Comparison of ENCODE assay signal across 1 cellular context in the genomic region with DNA sequence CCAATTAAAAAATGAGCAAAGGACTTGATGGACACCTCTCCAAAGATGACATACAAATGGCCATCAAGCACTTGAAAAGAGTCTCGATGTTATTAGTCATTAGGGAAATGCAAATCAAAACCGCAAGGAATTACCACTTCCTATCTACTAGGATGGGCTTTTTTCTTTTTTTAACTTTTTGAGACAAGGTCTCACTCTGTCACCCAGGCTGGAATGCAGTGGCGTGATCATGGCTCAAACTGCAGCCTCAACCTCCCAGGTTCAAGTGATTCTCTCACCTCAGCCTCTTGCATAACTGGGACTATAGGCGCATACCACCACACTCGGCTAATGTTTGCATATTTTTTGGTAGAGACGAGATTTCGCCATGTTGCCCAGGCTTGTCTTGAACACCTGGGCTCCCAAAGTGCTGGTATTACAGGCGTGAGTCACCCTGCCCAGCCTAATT.
TF ChIP-seq lines count a peak whose summit lies in the region.

No MANE protein-coding gene starts in this region.

TF ChIP-seq in HepG2, 621 proteins besides CTCF, POLR2A, EP300 and RAD21:
- TF ChIP-seq, protein P1, sequence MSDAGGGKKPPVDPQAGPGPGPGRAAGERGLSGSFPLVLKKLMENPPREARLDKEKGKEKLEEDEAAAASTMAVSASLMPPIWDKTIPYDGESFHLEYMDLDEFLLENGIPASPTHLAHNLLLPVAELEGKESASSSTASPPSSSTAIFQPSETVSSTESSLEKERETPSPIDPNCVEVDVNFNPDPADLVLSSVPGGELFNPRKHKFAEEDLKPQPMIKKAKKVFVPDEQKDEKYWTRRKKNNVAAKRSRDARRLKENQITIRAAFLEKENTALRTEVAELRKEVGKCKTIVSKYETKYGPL (CRISPR knock-in tag; IDR thresholded peaks at IDR 0.05) = peak; percentile 75; the same call in 1 of the 2 replicates
- TF ChIP-seq ZNF775 (CRISPR knock-in tag; IDR thresholded peaks at IDR 0.05; ENCODE audit: borderline replicate concordance) (no peak), SIX4 (CRISPR knock-in tag; IDR thresholded peaks at IDR 0.05) (no peak), MXD4 (CRISPR knock-in tag; IDR thresholded peaks at IDR 0.05) (no peak), ZNF251 (CRISPR knock-in tag; IDR thresholded peaks at IDR 0.05) (no peak), LCORL (IDR thresholded peaks at IDR 0.05) (no peak), LCORL (CRISPR knock-in tag; IDR thresholded peaks at IDR 0.05) (0 out of 2 replicates have a peak, but pooled peaks have one; percentile 15), BRD4 (CRISPR knock-in tag; IDR thresholded peaks at IDR 0.05) (no peak), CEBPB (IDR thresholded peaks at IDR 0.05; ENCODE audit: borderline replicate concordance, low read depth, low read length) (peak; percentile 19; the same call in 1 of the 2 replicates), CEBPG (CRISPR knock-in tag; IDR thresholded peaks at IDR 0.05) (peak; percentile 49; the same call in 1 of the 2 replicates), RARA (CRISPR knock-in tag; IDR thresholded peaks at IDR 0.05) (0 out of 2 replicates have a peak, but pooled peaks have one; percentile 13)
- TF ChIP-seq, protein P2, sequence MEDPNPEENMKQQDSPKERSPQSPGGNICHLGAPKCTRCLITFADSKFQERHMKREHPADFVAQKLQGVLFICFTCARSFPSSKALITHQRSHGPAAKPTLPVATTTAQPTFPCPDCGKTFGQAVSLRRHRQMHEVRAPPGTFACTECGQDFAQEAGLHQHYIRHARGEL (CRISPR knock-in tag; IDR thresholded peaks at IDR 0.05) = no peak
TF ChIP-seq in HepG2: peak in this region for 5.
